Comparison of ENCODE assay signal across 1 cellular context in the genomic region with DNA sequence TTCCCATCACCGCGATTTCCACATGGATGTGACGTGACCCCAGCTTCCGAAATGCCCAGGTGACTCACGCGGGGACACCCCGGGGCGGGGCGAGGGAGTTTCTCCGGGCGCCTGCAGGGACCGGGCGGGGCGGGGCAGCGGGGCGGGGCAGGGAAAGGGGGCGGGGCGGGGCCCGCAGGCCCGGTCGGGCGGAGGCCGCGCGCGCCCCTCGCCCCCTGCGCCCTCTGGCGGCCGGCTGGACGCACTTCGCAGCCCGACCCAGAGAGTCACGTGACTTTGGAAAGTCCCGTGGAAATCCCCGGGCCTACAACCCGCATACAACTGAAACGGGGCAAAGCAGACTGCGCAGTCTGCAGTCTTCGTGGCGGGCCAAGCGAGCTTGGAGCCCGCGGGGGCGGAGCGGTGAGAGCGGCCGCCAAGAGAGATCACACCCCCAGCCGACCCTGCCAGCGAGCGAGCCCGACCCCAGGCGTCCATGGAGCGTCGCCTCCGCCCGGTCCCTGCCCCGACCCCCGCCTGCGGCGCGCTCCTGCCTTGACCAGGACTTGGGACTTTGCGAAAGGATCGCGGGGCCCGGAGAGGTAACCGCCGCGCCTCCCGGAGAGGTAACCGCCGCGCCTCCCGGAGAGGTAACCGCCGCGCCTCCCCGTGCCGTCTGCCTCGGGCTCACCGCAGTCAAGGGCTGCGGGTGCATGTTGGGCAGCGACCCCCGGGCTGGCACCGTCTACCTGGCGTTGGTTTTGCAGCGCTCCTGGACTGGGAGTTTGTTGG.
TF ChIP-seq lines count a peak whose summit lies in the region.

A gene (plus strand): TSS at position 346 of the 771 bp plus-strand sequence. CDS start 3,969 bp downstream, outside the sequence.

TF ChIP-seq in HepG2, 621 proteins besides CTCF, POLR2A, EP300 and RAD21 (continued from another document and continues in another):
- TF ChIP-seq, protein P1, sequence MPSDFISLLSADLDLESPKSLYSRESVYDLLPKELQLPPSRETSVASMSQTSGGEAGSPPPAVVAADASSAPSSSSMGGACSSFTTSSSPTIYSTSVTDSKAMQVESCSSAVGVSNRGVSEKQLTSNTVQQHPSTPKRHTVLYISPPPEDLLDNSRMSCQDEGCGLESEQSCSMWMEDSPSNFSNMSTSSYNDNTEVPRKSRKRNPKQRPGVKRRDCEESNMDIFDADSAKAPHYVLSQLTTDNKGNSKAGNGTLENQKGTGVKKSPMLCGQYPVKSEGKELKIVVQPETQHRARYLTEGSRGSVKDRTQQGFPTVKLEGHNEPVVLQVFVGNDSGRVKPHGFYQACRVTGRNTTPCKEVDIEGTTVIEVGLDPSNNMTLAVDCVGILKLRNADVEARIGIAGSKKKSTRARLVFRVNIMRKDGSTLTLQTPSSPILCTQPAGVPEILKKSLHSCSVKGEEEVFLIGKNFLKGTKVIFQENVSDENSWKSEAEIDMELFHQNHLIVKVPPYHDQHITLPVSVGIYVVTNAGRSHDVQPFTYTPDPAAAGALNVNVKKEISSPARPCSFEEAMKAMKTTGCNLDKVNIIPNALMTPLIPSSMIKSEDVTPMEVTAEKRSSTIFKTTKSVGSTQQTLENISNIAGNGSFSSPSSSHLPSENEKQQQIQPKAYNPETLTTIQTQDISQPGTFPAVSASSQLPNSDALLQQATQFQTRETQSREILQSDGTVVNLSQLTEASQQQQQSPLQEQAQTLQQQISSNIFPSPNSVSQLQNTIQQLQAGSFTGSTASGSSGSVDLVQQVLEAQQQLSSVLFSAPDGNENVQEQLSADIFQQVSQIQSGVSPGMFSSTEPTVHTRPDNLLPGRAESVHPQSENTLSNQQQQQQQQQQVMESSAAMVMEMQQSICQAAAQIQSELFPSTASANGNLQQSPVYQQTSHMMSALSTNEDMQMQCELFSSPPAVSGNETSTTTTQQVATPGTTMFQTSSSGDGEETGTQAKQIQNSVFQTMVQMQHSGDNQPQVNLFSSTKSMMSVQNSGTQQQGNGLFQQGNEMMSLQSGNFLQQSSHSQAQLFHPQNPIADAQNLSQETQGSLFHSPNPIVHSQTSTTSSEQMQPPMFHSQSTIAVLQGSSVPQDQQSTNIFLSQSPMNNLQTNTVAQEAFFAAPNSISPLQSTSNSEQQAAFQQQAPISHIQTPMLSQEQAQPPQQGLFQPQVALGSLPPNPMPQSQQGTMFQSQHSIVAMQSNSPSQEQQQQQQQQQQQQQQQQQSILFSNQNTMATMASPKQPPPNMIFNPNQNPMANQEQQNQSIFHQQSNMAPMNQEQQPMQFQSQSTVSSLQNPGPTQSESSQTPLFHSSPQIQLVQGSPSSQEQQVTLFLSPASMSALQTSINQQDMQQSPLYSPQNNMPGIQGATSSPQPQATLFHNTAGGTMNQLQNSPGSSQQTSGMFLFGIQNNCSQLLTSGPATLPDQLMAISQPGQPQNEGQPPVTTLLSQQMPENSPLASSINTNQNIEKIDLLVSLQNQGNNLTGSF (CRISPR knock-in tag; IDR thresholded peaks at IDR 0.05), result peak; percentile 53; the same call in 1 of the 2 replicates
- no peak for TF ChIP-seq CHD4 (IDR thresholded peaks at IDR 0.05; ENCODE audit: borderline replicate concordance, low read length)
- TF ChIP-seq, protein P2, sequence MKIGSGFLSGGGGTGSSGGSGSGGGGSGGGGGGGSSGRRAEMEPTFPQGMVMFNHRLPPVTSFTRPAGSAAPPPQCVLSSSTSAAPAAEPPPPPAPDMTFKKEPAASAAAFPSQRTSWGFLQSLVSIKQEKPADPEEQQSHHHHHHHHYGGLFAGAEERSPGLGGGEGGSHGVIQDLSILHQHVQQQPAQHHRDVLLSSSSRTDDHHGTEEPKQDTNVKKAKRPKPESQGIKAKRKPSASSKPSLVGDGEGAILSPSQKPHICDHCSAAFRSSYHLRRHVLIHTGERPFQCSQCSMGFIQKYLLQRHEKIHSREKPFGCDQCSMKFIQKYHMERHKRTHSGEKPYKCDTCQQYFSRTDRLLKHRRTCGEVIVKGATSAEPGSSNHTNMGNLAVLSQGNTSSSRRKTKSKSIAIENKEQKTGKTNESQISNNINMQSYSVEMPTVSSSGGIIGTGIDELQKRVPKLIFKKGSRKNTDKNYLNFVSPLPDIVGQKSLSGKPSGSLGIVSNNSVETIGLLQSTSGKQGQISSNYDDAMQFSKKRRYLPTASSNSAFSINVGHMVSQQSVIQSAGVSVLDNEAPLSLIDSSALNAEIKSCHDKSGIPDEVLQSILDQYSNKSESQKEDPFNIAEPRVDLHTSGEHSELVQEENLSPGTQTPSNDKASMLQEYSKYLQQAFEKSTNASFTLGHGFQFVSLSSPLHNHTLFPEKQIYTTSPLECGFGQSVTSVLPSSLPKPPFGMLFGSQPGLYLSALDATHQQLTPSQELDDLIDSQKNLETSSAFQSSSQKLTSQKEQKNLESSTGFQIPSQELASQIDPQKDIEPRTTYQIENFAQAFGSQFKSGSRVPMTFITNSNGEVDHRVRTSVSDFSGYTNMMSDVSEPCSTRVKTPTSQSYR (CRISPR knock-in tag; IDR thresholded peaks at IDR 0.05; ENCODE audit: borderline replicate concordance), result peak; percentile 19; the same call in 1 of the 2 replicates
- TF ChIP-seq, protein P3, sequence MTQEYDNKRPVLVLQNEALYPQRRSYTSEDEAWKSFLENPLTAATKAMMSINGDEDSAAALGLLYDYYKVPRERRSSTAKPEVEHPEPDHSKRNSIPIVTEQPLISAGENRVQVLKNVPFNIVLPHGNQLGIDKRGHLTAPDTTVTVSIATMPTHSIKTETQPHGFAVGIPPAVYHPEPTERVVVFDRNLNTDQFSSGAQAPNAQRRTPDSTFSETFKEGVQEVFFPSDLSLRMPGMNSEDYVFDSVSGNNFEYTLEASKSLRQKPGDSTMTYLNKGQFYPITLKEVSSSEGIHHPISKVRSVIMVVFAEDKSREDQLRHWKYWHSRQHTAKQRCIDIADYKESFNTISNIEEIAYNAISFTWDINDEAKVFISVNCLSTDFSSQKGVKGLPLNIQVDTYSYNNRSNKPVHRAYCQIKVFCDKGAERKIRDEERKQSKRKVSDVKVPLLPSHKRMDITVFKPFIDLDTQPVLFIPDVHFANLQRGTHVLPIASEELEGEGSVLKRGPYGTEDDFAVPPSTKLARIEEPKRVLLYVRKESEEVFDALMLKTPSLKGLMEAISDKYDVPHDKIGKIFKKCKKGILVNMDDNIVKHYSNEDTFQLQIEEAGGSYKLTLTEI (CRISPR knock-in tag; conservative IDR thresholded peaks at IDR 0.05), result no peak
- TF ChIP-seq, protein P4, sequence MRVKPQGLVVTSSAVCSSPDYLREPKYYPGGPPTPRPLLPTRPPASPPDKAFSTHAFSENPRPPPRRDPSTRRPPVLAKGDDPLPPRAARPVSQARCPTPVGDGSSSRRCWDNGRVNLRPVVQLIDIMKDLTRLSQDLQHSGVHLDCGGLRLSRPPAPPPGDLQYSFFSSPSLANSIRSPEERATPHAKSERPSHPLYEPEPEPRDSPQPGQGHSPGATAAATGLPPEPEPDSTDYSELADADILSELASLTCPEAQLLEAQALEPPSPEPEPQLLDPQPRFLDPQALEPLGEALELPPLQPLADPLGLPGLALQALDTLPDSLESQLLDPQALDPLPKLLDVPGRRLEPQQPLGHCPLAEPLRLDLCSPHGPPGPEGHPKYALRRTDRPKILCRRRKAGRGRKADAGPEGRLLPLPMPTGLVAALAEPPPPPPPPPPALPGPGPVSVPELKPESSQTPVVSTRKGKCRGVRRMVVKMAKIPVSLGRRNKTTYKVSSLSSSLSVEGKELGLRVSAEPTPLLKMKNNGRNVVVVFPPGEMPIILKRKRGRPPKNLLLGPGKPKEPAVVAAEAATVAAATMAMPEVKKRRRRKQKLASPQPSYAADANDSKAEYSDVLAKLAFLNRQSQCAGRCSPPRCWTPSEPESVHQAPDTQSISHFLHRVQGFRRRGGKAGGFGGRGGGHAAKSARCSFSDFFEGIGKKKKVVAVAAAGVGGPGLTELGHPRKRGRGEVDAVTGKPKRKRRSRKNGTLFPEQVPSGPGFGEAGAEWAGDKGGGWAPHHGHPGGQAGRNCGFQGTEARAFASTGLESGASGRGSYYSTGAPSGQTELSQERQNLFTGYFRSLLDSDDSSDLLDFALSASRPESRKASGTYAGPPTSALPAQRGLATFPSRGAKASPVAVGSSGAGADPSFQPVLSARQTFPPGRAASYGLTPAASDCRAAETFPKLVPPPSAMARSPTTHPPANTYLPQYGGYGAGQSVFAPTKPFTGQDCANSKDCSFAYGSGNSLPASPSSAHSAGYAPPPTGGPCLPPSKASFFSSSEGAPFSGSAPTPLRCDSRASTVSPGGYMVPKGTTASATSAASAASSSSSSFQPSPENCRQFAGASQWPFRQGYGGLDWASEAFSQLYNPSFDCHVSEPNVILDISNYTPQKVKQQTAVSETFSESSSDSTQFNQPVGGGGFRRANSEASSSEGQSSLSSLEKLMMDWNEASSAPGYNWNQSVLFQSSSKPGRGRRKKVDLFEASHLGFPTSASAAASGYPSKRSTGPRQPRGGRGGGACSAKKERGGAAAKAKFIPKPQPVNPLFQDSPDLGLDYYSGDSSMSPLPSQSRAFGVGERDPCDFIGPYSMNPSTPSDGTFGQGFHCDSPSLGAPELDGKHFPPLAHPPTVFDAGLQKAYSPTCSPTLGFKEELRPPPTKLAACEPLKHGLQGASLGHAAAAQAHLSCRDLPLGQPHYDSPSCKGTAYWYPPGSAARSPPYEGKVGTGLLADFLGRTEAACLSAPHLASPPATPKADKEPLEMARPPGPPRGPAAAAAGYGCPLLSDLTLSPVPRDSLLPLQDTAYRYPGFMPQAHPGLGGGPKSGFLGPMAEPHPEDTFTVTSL (CRISPR knock-in tag; IDR thresholded peaks at IDR 0.05; ENCODE audit: borderline replicate concordance), result peak; percentile 78
- TF ChIP-seq, protein P5, sequence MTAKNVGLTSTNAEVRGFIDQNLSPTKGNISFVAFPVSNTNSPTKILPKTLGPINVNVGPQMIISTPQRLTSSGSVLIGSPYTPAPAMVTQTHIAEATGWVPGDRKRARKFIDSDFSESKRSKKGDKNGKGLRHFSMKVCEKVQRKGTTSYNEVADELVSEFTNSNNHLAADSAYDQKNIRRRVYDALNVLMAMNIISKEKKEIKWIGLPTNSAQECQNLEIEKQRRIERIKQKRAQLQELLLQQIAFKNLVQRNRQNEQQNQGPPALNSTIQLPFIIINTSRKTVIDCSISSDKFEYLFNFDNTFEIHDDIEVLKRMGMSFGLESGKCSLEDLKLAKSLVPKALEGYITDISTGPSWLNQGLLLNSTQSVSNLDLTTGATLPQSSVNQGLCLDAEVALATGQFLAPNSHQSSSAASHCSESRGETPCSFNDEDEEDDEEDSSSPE (CRISPR knock-in tag; IDR thresholded peaks at IDR 0.05), result peak; percentile 68
- TF ChIP-seq, protein P6, sequence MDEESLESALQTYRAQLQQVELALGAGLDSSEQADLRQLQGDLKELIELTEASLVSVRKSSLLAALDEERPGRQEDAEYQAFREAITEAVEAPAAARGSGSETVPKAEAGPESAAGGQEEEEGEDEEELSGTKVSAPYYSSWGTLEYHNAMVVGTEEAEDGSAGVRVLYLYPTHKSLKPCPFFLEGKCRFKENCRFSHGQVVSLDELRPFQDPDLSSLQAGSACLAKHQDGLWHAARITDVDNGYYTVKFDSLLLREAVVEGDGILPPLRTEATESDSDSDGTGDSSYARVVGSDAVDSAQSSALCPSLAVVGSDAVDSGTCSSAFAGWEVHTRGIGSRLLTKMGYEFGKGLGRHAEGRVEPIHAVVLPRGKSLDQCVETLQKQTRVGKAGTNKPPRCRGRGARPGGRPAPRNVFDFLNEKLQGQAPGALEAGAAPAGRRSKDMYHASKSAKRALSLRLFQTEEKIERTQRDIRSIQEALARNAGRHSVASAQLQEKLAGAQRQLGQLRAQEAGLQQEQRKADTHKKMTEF (CRISPR knock-in tag; IDR thresholded peaks at IDR 0.05), result peak; percentile 89
- peak; percentile 91; the same call in 1 of the 2 replicates for TF ChIP-seq ZNF558 (CRISPR knock-in tag; IDR thresholded peaks at IDR 0.05; ENCODE audit: borderline replicate concordance)
- peak; percentile 72 for TF ChIP-seq IKZF4 (CRISPR knock-in tag; IDR thresholded peaks at IDR 0.05; ENCODE audit: borderline replicate concordance, low read depth, not compliant biosample characterization)
- peak; percentile 84; the same call in 1 of the 2 replicates for TF ChIP-seq SIN3A (IDR thresholded peaks at IDR 0.05; ENCODE audit: borderline replicate concordance, low read depth, low read length)
- no peak for TF ChIP-seq RFX1 (IDR thresholded peaks at IDR 0.05)
- TF ChIP-seq, protein P7, sequence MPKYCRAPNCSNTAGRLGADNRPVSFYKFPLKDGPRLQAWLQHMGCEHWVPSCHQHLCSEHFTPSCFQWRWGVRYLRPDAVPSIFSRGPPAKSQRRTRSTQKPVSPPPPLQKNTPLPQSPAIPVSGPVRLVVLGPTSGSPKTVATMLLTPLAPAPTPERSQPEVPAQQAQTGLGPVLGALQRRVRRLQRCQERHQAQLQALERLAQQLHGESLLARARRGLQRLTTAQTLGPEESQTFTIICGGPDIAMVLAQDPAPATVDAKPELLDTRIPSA (CRISPR knock-in tag; IDR thresholded peaks at IDR 0.05; ENCODE audit: borderline replicate concordance), result peak; percentile 97
- TF ChIP-seq ZNF484 (CRISPR knock-in tag; IDR thresholded peaks at IDR 0.05; ENCODE audit: borderline replicate concordance, low read depth), result no peak
- TF ChIP-seq FOXJ3 (CRISPR knock-in tag; IDR thresholded peaks at IDR 0.05; ENCODE audit: borderline replicate concordance), result no peak
- peak; percentile 51 for TF ChIP-seq SMC3 (IDR thresholded peaks at IDR 0.05; ENCODE audit: low read length)
- TF ChIP-seq, protein P8, sequence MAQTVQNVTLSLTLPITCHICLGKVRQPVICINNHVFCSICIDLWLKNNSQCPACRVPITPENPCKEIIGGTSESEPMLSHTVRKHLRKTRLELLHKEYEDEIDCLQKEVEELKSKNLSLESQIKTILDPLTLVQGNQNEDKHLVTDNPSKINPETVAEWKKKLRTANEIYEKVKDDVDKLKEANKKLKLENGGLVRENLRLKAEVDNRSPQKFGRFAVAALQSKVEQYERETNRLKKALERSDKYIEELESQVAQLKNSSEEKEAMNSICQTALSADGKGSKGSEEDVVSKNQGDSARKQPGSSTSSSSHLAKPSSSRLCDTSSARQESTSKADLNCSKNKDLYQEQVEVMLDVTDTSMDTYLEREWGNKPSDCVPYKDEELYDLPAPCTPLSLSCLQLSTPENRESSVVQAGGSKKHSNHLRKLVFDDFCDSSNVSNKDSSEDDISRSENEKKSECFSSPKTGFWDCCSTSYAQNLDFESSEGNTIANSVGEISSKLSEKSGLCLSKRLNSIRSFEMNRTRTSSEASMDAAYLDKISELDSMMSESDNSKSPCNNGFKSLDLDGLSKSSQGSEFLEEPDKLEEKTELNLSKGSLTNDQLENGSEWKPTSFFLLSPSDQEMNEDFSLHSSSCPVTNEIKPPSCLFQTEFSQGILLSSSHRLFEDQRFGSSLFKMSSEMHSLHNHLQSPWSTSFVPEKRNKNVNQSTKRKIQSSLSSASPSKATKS (CRISPR knock-in tag; IDR thresholded peaks at IDR 0.05), result no peak
- TF ChIP-seq SALL2 (CRISPR knock-in tag; IDR thresholded peaks at IDR 0.05), result peak; percentile 87; the same call in 1 of the 2 replicates
- TF ChIP-seq ZNF775 (CRISPR knock-in tag; IDR thresholded peaks at IDR 0.05; ENCODE audit: borderline replicate concordance), result no peak
- TF ChIP-seq SRSF4 (IDR thresholded peaks at IDR 0.05; ENCODE audit: low read depth, low read length, poor library complexity, severe bottlenecking), result peak; percentile 74
- TF ChIP-seq DR1 (CRISPR knock-in tag; IDR thresholded peaks at IDR 0.05), result peak; percentile 89
- no peak for TF ChIP-seq ATF1 (CRISPR knock-in tag; IDR thresholded peaks at IDR 0.05)
- TF ChIP-seq ATF7-NPFF (CRISPR knock-in tag; IDR thresholded peaks at IDR 0.05; ENCODE audit: low read depth), result peak; percentile 28; the same call in 1 of the 2 replicates
- 0 out of 2 replicates have a peak, but pooled peaks have one; percentile 52 for TF ChIP-seq NKX3-1 (CRISPR knock-in tag; IDR thresholded peaks at IDR 0.05)
- peak; percentile 93; the same call in 1 of the 2 replicates for TF ChIP-seq ZSCAN29 (CRISPR knock-in tag; conservative IDR thresholded peaks at IDR 0.05)
- peak; percentile 21; the same call in 1 of the 2 replicates for TF ChIP-seq ZNF7 (CRISPR knock-in tag; IDR thresholded peaks at IDR 0.05)
- peak; percentile 38; the same call in 1 of the 2 replicates for TF ChIP-seq ZNF670 (CRISPR knock-in tag; IDR thresholded peaks at IDR 0.05; ENCODE audit: borderline replicate concordance)
- TF ChIP-seq HNRNPK (IDR thresholded peaks at IDR 0.05; ENCODE audit: low read depth, low read length, poor library complexity, severe bottlenecking), result peak; percentile 90
- peak; percentile 94; the same call in 1 of the 2 replicates for TF ChIP-seq ZNF572 (CRISPR knock-in tag; IDR thresholded peaks at IDR 0.05)
